8 cellular contexts compared by ENCODE assay signal in the genomic region with DNA sequence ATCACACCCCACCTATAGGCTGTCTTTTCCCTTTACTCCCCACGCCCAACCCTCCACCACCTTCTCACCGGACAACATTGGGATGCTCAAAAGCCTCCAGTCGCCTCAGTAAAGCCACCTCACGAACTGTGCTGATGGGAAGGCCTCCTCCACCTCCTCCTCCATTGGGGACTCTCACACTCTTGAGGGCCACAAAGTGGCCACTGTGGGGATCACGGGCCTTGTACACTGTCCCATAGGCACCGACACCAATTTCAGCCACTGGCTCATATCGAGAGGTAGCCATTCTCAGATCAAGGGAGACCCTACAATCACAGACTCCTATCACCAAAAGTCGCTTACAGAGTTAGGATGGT. TPM values are rescaled to one million over a fixed set of nuclear protein-coding genes. Genes with fewer than 3 reads are reported as not detected.
DNase-seq lines count a peak whose midpoint lies in the region; ATAC-seq, FAIRE-seq and TF ChIP-seq lines count a peak whose summit lies in the region.

No MANE protein-coding gene starts in this region.

- H3K9ac ChIP-seq in K562 (ENCODE audit: insufficient read depth in 1 of 2, low read depth in 2 of 2, low read length in 2 of 2): peak overlapping the region; percentile 97

- 11 to 16% (median 13%) methylated on average over 8 of the region's 8 CpGs for WGBS in heart left ventricle, 4 donors
- 0% methylated on average over 8 of the region's 8 CpGs for WGBS in K562 (ENCODE audit: insufficient coverage, low coverage, missing lambda C conversion rate)

- peaks cover 44% of the 10 kb centered on the region for H3K79me2 ChIP-seq in K562 (ENCODE audit: control insufficient read depth, insufficient read depth, low read length)

- peak overlapping the region; percentile 85 for H3K27ac Mint-ChIP-seq in memory B cell

- H3K4me1 Mint-ChIP-seq in memory B cell: peaks cover 36% of the 10 kb centered on the region

- H3K27me3 Mint-ChIP-seq in memory B cell: no peaks in the 10 kb centered on the region

- no peak for TF ChIP-seq RAD21 in K562 (CRISPR knock-in tag; conservative IDR thresholded peaks at IDR 0.05 in 1 of 2, IDR thresholded peaks at IDR 0.05 in 1 of 2)

- H3K27me3 ChIP-seq in heart left ventricle (no peaks in the 10 kb centered on the region), K562 (ENCODE audit: control insufficient read depth in 2 of 2, insufficient read depth in 2 of 2, low read length in 2 of 2) (no peaks in the 10 kb centered on the region; a peak in 1 of 5 replicates), upper lobe of right lung (no peaks in the 10 kb centered on the region)

- TF ChIP-seq POLR2A in heart left ventricle (IDR thresholded peaks at IDR 0.05) (no peak), K562 (conservative IDR thresholded peaks at IDR 0.05) (no peak)

- peak overlapping the region; percentile 86 for H3K4me3 Mint-ChIP-seq in memory B cell

- peak overlapping the region; percentile 99 for H3K4me2 ChIP-seq in K562 (ENCODE audit: insufficient read depth, low read length)

- BruUV-seq in K562 (replicated peaks; lab: Mats Ljungman, UMichigan): no TSS peak

- no peaks in the 10 kb centered on the region for H4K20me1 ChIP-seq in K562 (replicated peaks; ENCODE audit: control insufficient read depth, insufficient read depth, low read length)

- TF ChIP-seq CTCF in heart left ventricle (IDR thresholded peaks at IDR 0.05) (no peak), K562 (IDR thresholded peaks at IDR 0.05 in 2 of 3, conservative IDR thresholded peaks at IDR 0.05 in 1 of 3; ENCODE audit: insufficient read depth in 2 of 3, low read depth in 1 of 3, low read length in 3 of 3) (0 out of 6 replicates have a peak, but pooled peaks of 1 of the 3 experiments have one; percentile 12), upper lobe of right lung (IDR thresholded peaks at IDR 0.05) (no peak)

- in situ Hi-C loops in K562 (cut with MboI): no loop called here

- 0 out of 2 replicates have a peak overlapping the region, but pooled peaks have one; percentile 51 for H2AFZ ChIP-seq in K562 (ENCODE audit: low read depth, low read length)

- intact Hi-C loops in heart left ventricle (cut with DNase I): loop anchor here in 1 of 10 donors (5.0 kb wide), 1 partner anchor 59 kb away; the partner anchor contains the start of gene OS9
- intact Hi-C loops in left cardiac atrium (cut with DNase I): no loop called here
- intact Hi-C loops in K562 (cut with micrococcal nuclease): no loop called here
- intact Hi-C loops in upper lobe of right lung (cut with DNase I): no loop called here

- H3K36me3 Mint-ChIP-seq in memory B cell: peaks cover 18% of the 10 kb centered on the region

- no peak for DNase-seq in heart left ventricle
- DNase-seq in left cardiac atrium: no peak
- DNase-seq in K562 (ENCODE audit: extremely low read depth in 1 of 4, low spot score in 3 of 4): no peak
- no peak for DNase-seq in memory B cell (ENCODE audit: low spot score in 2 of 2)
- DNase-seq in upper lobe of right lung: no peak
- no peak for DNase-seq in NCI-H774 (lab: John Stamatoyannopoulos, UW)
- DNase-seq in Kasumi-1 (lab: John Stamatoyannopoulos, UW): no peak

- FAIRE-seq in K562 (lab: Jason Lieb, UNC): no peak

- no peaks in the 10 kb centered on the region for H3K9me3 Mint-ChIP-seq in memory B cell

- H3K36me3 ChIP-seq in heart left ventricle: peaks cover 0 to 47% (median 45%) of the 10 kb centered on the region in 9 donors
- H3K36me3 ChIP-seq in K562 (ENCODE audit: control insufficient read depth, insufficient read depth, low read length): peaks cover 50% of the 10 kb centered on the region
- H3K36me3 ChIP-seq in upper lobe of right lung: peaks cover 40% of the 10 kb centered on the region

- H3K9me1 ChIP-seq in K562 (ENCODE audit: control insufficient read depth, insufficient read depth, low read length): no peaks in the 10 kb centered on the region

- H3K4me3 ChIP-seq in heart left ventricle (peak overlapping the region; percentile 43 to 89 (median 72)), K562 (peak overlapping the region; percentile 66), upper lobe of right lung (peak overlapping the region; percentile 92)

- TF ChIP-seq EP300 in K562 (IDR thresholded peaks at IDR 0.05; ENCODE audit: low read length): no peak

- no peaks in the 10 kb centered on the region for H3K9me3 ChIP-seq in heart left ventricle
- H3K9me3 ChIP-seq in K562 (replicated peaks; ENCODE audit: control insufficient read depth, insufficient read depth, low read depth, low read length): no peaks in the 10 kb centered on the region
- H3K9me3 ChIP-seq in upper lobe of right lung: no peaks in the 10 kb centered on the region

- ATAC-seq in heart left ventricle (peak in 2 of 4 donors; percentile 0), left cardiac atrium (no peak), K562 (peak; percentile 14), memory B cell (ENCODE audit: low read depth) (no peak), upper lobe of right lung (no peak), GM21723 (IDR thresholded peaks at IDR 0.05; ENCODE audit: unreplicated experiment) (no peak)

- H3K4me1 ChIP-seq in heart left ventricle (peaks cover 0 to 46% (median 30%) of the 10 kb centered on the region in 12 donors), K562 (replicated peaks in 1 of 2; ENCODE audit: control insufficient read depth in 2 of 2, insufficient read depth in 2 of 2, low read length in 2 of 2) (peaks cover 29 to 39% of the 10 kb centered on the region in 2 experiments), upper lobe of right lung (peaks cover 36% of the 10 kb centered on the region)

- peak overlapping the region; percentile 71 to 96 (median 91) for H3K27ac ChIP-seq in heart left ventricle
- H3K27ac ChIP-seq in K562 (ENCODE audit: extremely low read depth, low read depth, low read length): peak overlapping the region; percentile 96
- peak overlapping the region; percentile 91 for H3K27ac ChIP-seq in upper lobe of right lung

- CTCF ChIA-PET in K562 (lab: Yijun Ruan, JAX; ENCODE audit: low intra/inter-chr PET ratio): no interaction called here

- POLR2A ChIA-PET in K562 (lab: Yijun Ruan, JAX): interaction anchor here (0.6 to 1.2 kb wide), 3 partner anchors 19 to 232 kb away, joined by 3 to 5 read pairs (median 4); no protein-coding TSS in a partner anchor

RNA-seq across cellular contexts. Expression of gene CDK4, which starts 0.7 kb away (rescaled TPM):
- total RNA-seq in heart left ventricle: 10 to 100 TPM; 38.1 to 62.1 (median 50.2) TPM
- 10 to 100 TPM; 23.4 to 81.9 TPM for polyA plus RNA-seq in heart left ventricle
- 10 to 100 TPM; 45.2 to 62.0 TPM for total RNA-seq in left cardiac atrium
- total RNA-seq in K562 (2011; cell fraction: chromatin; rRNA removed; ENCODE audit: low replicate concordance): 135 and 229 TPM in 2 replicates
- total RNA-seq in K562 (2011; cell fraction: nucleolus; rRNA removed): 165 and 176 TPM in 2 replicates
- 168 and 190 TPM in 2 replicates for total RNA-seq in K562 (2011; cell fraction: nucleoplasm; rRNA removed)
- total RNA-seq in K562 (2014; rRNA removed): 237 and 282 TPM in 2 replicates
- 173 and 188 TPM in 2 replicates for total RNA-seq in K562 (2014; rRNA removed; fragmentation: Illumina TruSeq; extraction: Trizol)
- total RNA-seq in K562 (2015; rRNA removed; fragmentation: Illumina TruSeq; extraction: Trizol): 216 and 217 TPM in 2 replicates
- 238 and 253 TPM in 2 replicates for total RNA-seq in K562 (2021)
- 429 and 436 TPM in 2 replicates for polyA plus RNA-seq in K562 (2011; rRNA removed)
- polyA plus RNA-seq in K562 (2011; cell fraction: cytosol; rRNA removed): 496 and 542 TPM in 2 replicates
- 182 and 203 TPM in 2 replicates for polyA plus RNA-seq in K562 (2011; cell fraction: nucleus; rRNA removed)
- 227 and 292 TPM in 2 replicates for polyA plus RNA-seq in K562 (2012)
- 347 and 427 TPM in 2 replicates for polyA plus RNA-seq in K562 (2014; fragmentation: Illumina TruSeq; extraction: Trizol)
- polyA plus RNA-seq in K562 (2014; fragmentation: Nextera tagmentation; extraction: Ambion mirVana): 10 to 100 TPM; 37.8 to 62.8 TPM
- 309 and 339 TPM in 2 replicates for polyA plus RNA-seq in K562 (2014; rRNA removed)
- polyA minus RNA-seq in K562 (2011; rRNA and poly(A)+ RNA removed): 194 and 258 TPM in 2 replicates
- 98.1 and 128 TPM in 2 replicates for polyA minus RNA-seq in K562 (2011; cell fraction: cytosol; rRNA and poly(A)+ RNA removed)
- 95.2 and 124 TPM in 2 replicates for polyA minus RNA-seq in K562 (2011; cell fraction: nucleus; rRNA and poly(A)+ RNA removed)
- 77.6 TPM for total RNA-seq in upper lobe of right lung

RNA-seq across cellular contexts. Expression of gene MARCHF9, which starts 3.5 kb away (rescaled TPM):
- total RNA-seq in heart left ventricle (10 to 100 TPM; 11.3 to 18.9 (median 13.3) TPM), left cardiac atrium (10 to 100 TPM; 11.7 to 15.0 TPM), K562 (2014; rRNA removed) (6.2 and 6.9 TPM in 2 replicates), K562 (2014; rRNA removed; fragmentation: Illumina TruSeq; extraction: Trizol) (2.9 and 4.2 TPM in 2 replicates), K562 (2015; rRNA removed; fragmentation: Illumina TruSeq; extraction: Trizol) (4.6 and 5.6 TPM in 2 replicates), K562 (2021) (10.1 and 10.7 TPM in 2 replicates), upper lobe of right lung (21.2 TPM)
- polyA plus RNA-seq in heart left ventricle (10 to 100 TPM; 13.6 to 15.8 TPM), K562 (2011; rRNA removed) (6.6 and 10.3 TPM in 2 replicates), K562 (2014; fragmentation: Illumina TruSeq; extraction: Trizol) (9.5 and 9.9 TPM in 2 replicates), K562 (2014; fragmentation: Nextera tagmentation; extraction: Ambion mirVana) (1 to 10 TPM in 1 of 2 experiments, under 1 TPM in 1; 0.80 to 1.3 TPM), K562 (2014; rRNA removed) (9.7 and 12.4 TPM in 2 replicates)
- 16.0 and 31.2 TPM in 2 replicates for total RNA-seq in K562 (2011; cell fraction: chromatin; rRNA removed; ENCODE audit: low replicate concordance)
- total RNA-seq in K562 (2011; cell fraction: nucleolus; rRNA removed): 19.5 and 20.8 TPM in 2 replicates
- 19.7 and 22.6 TPM in 2 replicates for total RNA-seq in K562 (2011; cell fraction: nucleoplasm; rRNA removed)
- 7.2 and 10.1 TPM in 2 replicates for polyA plus RNA-seq in K562 (2011; cell fraction: cytosol; rRNA removed)
- 18.7 and 23.4 TPM in 2 replicates for polyA plus RNA-seq in K562 (2011; cell fraction: nucleus; rRNA removed)
- 7.2 and 10.2 TPM in 2 replicates for polyA plus RNA-seq in K562 (2012)
- polyA minus RNA-seq in K562 (2011; rRNA and poly(A)+ RNA removed): 5.3 and 5.6 TPM in 2 replicates
- 3.7 and 4.7 TPM in 2 replicates for polyA minus RNA-seq in K562 (2011; cell fraction: cytosol; rRNA and poly(A)+ RNA removed)
- polyA minus RNA-seq in K562 (2011; cell fraction: nucleus; rRNA and poly(A)+ RNA removed): 5.0 and 5.2 TPM in 2 replicates

RNA-seq across cellular contexts. Expression of gene TSPAN31, which starts 6.6 kb away (rescaled TPM):
- total RNA-seq in heart left ventricle (10 to 100 TPM; 27.2 to 59.3 (median 31.4) TPM), left cardiac atrium (10 to 100 TPM; 34.9 to 37.1 TPM), K562 (2014; rRNA removed) (11.3 and 14.0 TPM in 2 replicates), K562 (2014; rRNA removed; fragmentation: Illumina TruSeq; extraction: Trizol) (14.3 and 14.7 TPM in 2 replicates), K562 (2015; rRNA removed; fragmentation: Illumina TruSeq; extraction: Trizol) (12.6 and 14.3 TPM in 2 replicates), K562 (2021) (11.0 and 12.4 TPM in 2 replicates), upper lobe of right lung (39.9 TPM)
- polyA plus RNA-seq in heart left ventricle (10 to 100 TPM; 31.1 to 41.2 TPM), K562 (2011; rRNA removed) (13.8 and 24.9 TPM in 2 replicates), K562 (2014; fragmentation: Illumina TruSeq; extraction: Trizol) (17.6 and 20.5 TPM in 2 replicates), K562 (2014; fragmentation: Nextera tagmentation; extraction: Ambion mirVana) (10 to 100 TPM; 20.1 to 26.4 TPM), K562 (2014; rRNA removed) (11.6 and 20.3 TPM in 2 replicates)
- 36.4 and 39.7 TPM in 2 replicates for total RNA-seq in K562 (2011; cell fraction: chromatin; rRNA removed; ENCODE audit: low replicate concordance)
- 29.6 and 31.4 TPM in 2 replicates for total RNA-seq in K562 (2011; cell fraction: nucleolus; rRNA removed)
- 39.6 and 43.3 TPM in 2 replicates for total RNA-seq in K562 (2011; cell fraction: nucleoplasm; rRNA removed)
- polyA plus RNA-seq in K562 (2011; cell fraction: cytosol; rRNA removed): 14.8 and 19.7 TPM in 2 replicates
- 14.7 and 19.0 TPM in 2 replicates for polyA plus RNA-seq in K562 (2011; cell fraction: nucleus; rRNA removed)
- 19.0 and 31.1 TPM in 2 replicates for polyA plus RNA-seq in K562 (2012)
- polyA minus RNA-seq in K562 (2011; rRNA and poly(A)+ RNA removed): 10.0 and 19.6 TPM in 2 replicates
- 5.6 and 6.3 TPM in 2 replicates for polyA minus RNA-seq in K562 (2011; cell fraction: cytosol; rRNA and poly(A)+ RNA removed)
- polyA minus RNA-seq in K562 (2011; cell fraction: nucleus; rRNA and poly(A)+ RNA removed): 10.2 and 10.6 TPM in 2 replicates

RNA-seq across cellular contexts. Expression of gene AGAP2, which starts 12.9 kb away (rescaled TPM):
- total RNA-seq in heart left ventricle (10 to 100 TPM in 2 of 9 donors, 1 to 10 TPM in 7; 4.2 to 12.0 (median 5.5) TPM), left cardiac atrium (1 to 10 TPM; 3.2 to 5.0 TPM), K562 (2014; rRNA removed) (0.18 and 0.20 TPM in 2 replicates), K562 (2014; rRNA removed; fragmentation: Illumina TruSeq; extraction: Trizol) (0.13 and 0.36 TPM in 2 replicates), K562 (2015; rRNA removed; fragmentation: Illumina TruSeq; extraction: Trizol) (0.04 and 0.08 TPM in 2 replicates), K562 (2021) (0.31 and 0.60 TPM in 2 replicates), upper lobe of right lung (5.4 TPM)
- polyA plus RNA-seq in heart left ventricle (1 to 10 TPM; 3.9 to 8.6 TPM), K562 (2011; rRNA removed) (0.12 and 0.36 TPM in 2 replicates), K562 (2014; fragmentation: Illumina TruSeq; extraction: Trizol) (0.19 and 0.77 TPM in 2 replicates), K562 (2014; fragmentation: Nextera tagmentation; extraction: Ambion mirVana) (under 1 TPM in 1 of 2 experiments, not detected in 1; 0.07 TPM), K562 (2014; rRNA removed) (0.20 and 0.88 TPM in 2 replicates)
- total RNA-seq in K562 (2011; cell fraction: chromatin; rRNA removed; ENCODE audit: low replicate concordance): 0.12 and 0.74 TPM in 2 replicates
- total RNA-seq in K562 (2011; cell fraction: nucleolus; rRNA removed): 0.26 and 0.67 TPM in 2 replicates
- 0.15 and 0.99 TPM in 2 replicates for total RNA-seq in K562 (2011; cell fraction: nucleoplasm; rRNA removed)
- polyA plus RNA-seq in K562 (2011; cell fraction: cytosol; rRNA removed): 0.06 and 0.22 TPM in 2 replicates
- 0.39 and 0.57 TPM in 2 replicates for polyA plus RNA-seq in K562 (2011; cell fraction: nucleus; rRNA removed)
- 0.46 and 0.65 TPM in 2 replicates for polyA plus RNA-seq in K562 (2012)
- polyA minus RNA-seq in K562 (2011; rRNA and poly(A)+ RNA removed): 0.09 and 0.67 TPM in 2 replicates
- not detected in 2 replicates for polyA minus RNA-seq in K562 (2011; cell fraction: cytosol; rRNA and poly(A)+ RNA removed)
- 0.11 and 0.27 TPM in 2 replicates for polyA minus RNA-seq in K562 (2011; cell fraction: nucleus; rRNA and poly(A)+ RNA removed)

RNA-seq across cellular contexts. Expression of gene CYP27B1, which starts 15.5 kb away (rescaled TPM):
- total RNA-seq in heart left ventricle (under 1 TPM in 5 of 9 donors, not detected in 4; 0.16 to 0.77 (median 0.19) TPM), left cardiac atrium (1 to 10 TPM in 1 of 2 donors, under 1 TPM in 1; 0.44 to 1.5 TPM), K562 (2014; rRNA removed) (1.3 and 2.2 TPM in 2 replicates), K562 (2014; rRNA removed; fragmentation: Illumina TruSeq; extraction: Trizol) (0.57 and 0.65 TPM in 2 replicates), K562 (2015; rRNA removed; fragmentation: Illumina TruSeq; extraction: Trizol) (1.2 TPM in 2 replicates), K562 (2021) (2.6 and 4.2 TPM in 2 replicates), upper lobe of right lung (2.0 TPM)
- polyA plus RNA-seq in heart left ventricle (under 1 TPM; 0.11 to 0.19 TPM), K562 (2011; rRNA removed) (2.5 and 7.0 TPM in 2 replicates), K562 (2014; fragmentation: Illumina TruSeq; extraction: Trizol) (1.5 and 1.8 TPM in 2 replicates), K562 (2014; fragmentation: Nextera tagmentation; extraction: Ambion mirVana) (under 1 TPM; 0.18 to 0.23 TPM), K562 (2014; rRNA removed) (3.1 and 3.8 TPM in 2 replicates)
- total RNA-seq in K562 (2011; cell fraction: chromatin; rRNA removed; ENCODE audit: low replicate concordance): 12.2 and 25.6 TPM in 2 replicates
- 10.4 and 15.5 TPM in 2 replicates for total RNA-seq in K562 (2011; cell fraction: nucleolus; rRNA removed)
- total RNA-seq in K562 (2011; cell fraction: nucleoplasm; rRNA removed): 9.8 and 15.3 TPM in 2 replicates
- polyA plus RNA-seq in K562 (2011; cell fraction: cytosol; rRNA removed): 2.6 and 4.3 TPM in 2 replicates
- 24.6 and 48.0 TPM in 2 replicates for polyA plus RNA-seq in K562 (2011; cell fraction: nucleus; rRNA removed)
- polyA plus RNA-seq in K562 (2012): 1.8 and 2.4 TPM in 2 replicates
- polyA minus RNA-seq in K562 (2011; rRNA and poly(A)+ RNA removed): 1.9 and 2.5 TPM in 2 replicates
- 0.57 TPM in 1 of 2 replicates, not detected in the other for polyA minus RNA-seq in K562 (2011; cell fraction: cytosol; rRNA and poly(A)+ RNA removed)
- polyA minus RNA-seq in K562 (2011; cell fraction: nucleus; rRNA and poly(A)+ RNA removed): 6.1 and 7.3 TPM in 2 replicates
